In the genomic region with DNA sequence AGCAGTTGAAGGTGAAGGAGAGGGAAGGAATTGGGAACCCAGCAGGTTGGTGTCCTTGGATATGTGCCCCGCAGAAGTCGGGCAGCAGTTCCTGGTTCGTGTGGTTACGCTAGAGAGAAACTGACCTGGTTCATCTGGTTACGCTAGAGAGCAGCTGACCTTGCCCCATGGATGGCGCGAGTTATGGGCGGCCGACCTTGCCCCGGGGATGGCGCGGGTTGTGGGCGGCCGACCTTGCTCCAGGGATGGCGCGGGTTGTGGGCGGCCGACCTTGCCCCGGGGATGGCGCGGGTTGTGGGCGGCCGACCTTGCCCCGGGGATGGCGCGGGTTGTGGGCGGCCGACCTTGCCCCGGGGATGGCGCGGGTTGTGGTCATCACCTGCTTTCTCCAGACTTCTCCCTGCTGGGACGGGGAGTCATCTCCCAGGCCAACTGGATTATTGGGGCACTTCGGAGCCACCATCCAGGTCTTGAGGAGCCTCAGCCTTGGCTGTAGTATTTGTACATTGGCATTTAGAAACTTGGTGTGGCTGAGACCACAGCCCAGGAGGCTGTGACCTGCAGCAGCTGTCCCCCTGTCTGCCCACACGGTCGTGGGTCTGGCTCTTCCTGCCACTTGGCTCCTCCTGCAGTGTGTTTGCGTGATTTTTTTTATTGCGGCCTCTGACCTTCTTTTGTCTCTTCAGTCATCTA, we compare ENCODE assay signal across 24 cellular contexts. TPM values are rescaled to one million over a fixed set of nuclear protein-coding genes. Genes with fewer than 3 reads are reported as not detected.
DNase-seq lines count a peak whose midpoint lies in the region; ATAC-seq, FAIRE-seq and TF ChIP-seq lines count a peak whose summit lies in the region.
"Had no signal": no experiment of that assay in that cellular context is flagged by ENCODE, and none has a peak within 500 bp of the region (broad histone marks: within the 10 kb centered on the region; RNA-seq: fewer than 3 reads in every experiment).

No MANE protein-coding gene starts in this region.

- H2BK20ac ChIP-seq in H1 (ENCODE audit: low read length): no peak overlapping the region

- ATAC-seq in Panc1: no peak
- ATAC-seq: activated T-cell treated with anti-CD3 and anti-CD28 coated beads, Interleukin-2, amount 50 U/mL, for 72 hours; stimulated activated memory B cell treated with anti-CD40 and anti-IgM and Interleukin-4, amounts not matched to agents 10 μg/mL and 1 μg/mL and 100 μg/mL, for 72 hours had no signal

- BruUV-seq in Panc1 (replicated peaks; lab: Mats Ljungman, UMichigan): TSS peak; percentile 11

- no peak overlapping the region for H4K5ac ChIP-seq in H1 (ENCODE audit: insufficient read length, low read depth, low read length)

- H3K27me3 ChIP-seq in Panc1 (ENCODE audit: control insufficient read depth, insufficient read depth, low read length): no peaks in the 10 kb centered on the region
- H3K27me3 ChIP-seq in H1 (replicated peaks in 1 of 4; ENCODE audit: control insufficient read depth in 3 of 4, extremely low read depth in 1 of 4, insufficient read depth in 3 of 4, low read length in 3 of 4): no peaks in the 10 kb centered on the region
- H3K27me3 ChIP-seq in suprapubic skin: no peaks in the 10 kb centered on the region
- H3K27me3 ChIP-seq in ascending aorta: no peaks in the 10 kb centered on the region
- H3K27me3 ChIP-seq: SJCRH30, tibial artery had no signal

- CTCF ChIA-PET in Panc1 (lab: Charles Lee): interaction anchor here (0.8 kb wide), 1 partner anchor 262 kb away, joined by 3 read pairs; no protein-coding TSS in a partner anchor
- CTCF ChIA-PET in H1 (lab: Charles Lee; ENCODE audit: partially characterized antibody): interaction anchor here (0.6 to 1.2 kb wide), 3 partner anchors 16 to 96 kb away, joined by 3 to 7 read pairs (median 3); no protein-coding TSS in a partner anchor

- 95% methylated on average over 29 of the region's 37 CpGs; no CpG with 5 or more reads in 1 of the 2 experiments for WGBS in H1 (ENCODE audit: extremely low coverage in 1 of 2, insufficient coverage in 1 of 2, insufficient read length in 1 of 2, insufficient replicate concordance in 2 of 2, low coverage in 1 of 2, low lambda C conversion rate in 2 of 2, missing lambda C conversion rate in 1 of 2), 2 experiments
- WGBS in suprapubic skin: 90% methylated on average over 35 of the region's 37 CpGs

- H4K8ac ChIP-seq in H1 (ENCODE audit: extremely low read depth, insufficient read depth, low read length): peak overlapping the region; percentile 53; the same call in 1 of the 2 replicates

- H3K9me3 ChIP-seq in Panc1 (ENCODE audit: control insufficient read depth, insufficient read depth, low read depth, low read length): no peaks in the 10 kb centered on the region
- H3K9me3 ChIP-seq in H1 (ENCODE audit: insufficient read depth in 2 of 2, low read depth in 1 of 2, low read length in 1 of 2): no peaks in the 10 kb centered on the region
- H3K9me3 ChIP-seq in suprapubic skin: no peaks in the 10 kb centered on the region
- no peaks in the 10 kb centered on the region for H3K9me3 ChIP-seq in ascending aorta
- H3K9me3 ChIP-seq: SJCRH30, tibial artery had no signal

- no peak overlapping the region for H2AFZ ChIP-seq in H1 (ENCODE audit: low read length)

- TF ChIP-seq CTCF in Panc1 (IDR thresholded peaks at IDR 0.05) (no peak), H1 (IDR thresholded peaks at IDR 0.05; ENCODE audit: control extremely low read depth in 1 of 3, insufficient read depth in 1 of 3, low read depth in 1 of 3, low read length in 3 of 3) (no peak), suprapubic skin (IDR thresholded peaks at IDR 0.05) (no peak), ascending aorta (IDR thresholded peaks at IDR 0.05) (no peak)

- H3K56ac ChIP-seq in H1 (replicated peaks; ENCODE audit: insufficient read length, low read depth, low read length): no peak overlapping the region

- H3K4me2 ChIP-seq in H1 (ENCODE audit: insufficient read depth in 1 of 2, low read depth in 2 of 2, low read length in 2 of 2): no peak overlapping the region

- intact Hi-C loops in Panc1 (cut with micrococcal nuclease; ENCODE audit: unreplicated experiment): no loop called here
- intact Hi-C loops in ascending aorta (cut with DNase I): no loop called here

- TF ChIP-seq EP300 in H1 (IDR thresholded peaks at IDR 0.05; ENCODE audit: borderline replicate concordance in 1 of 2, low read depth in 2 of 2, low read length in 2 of 2) (no peak), suprapubic skin (IDR thresholded peaks at IDR 0.05) (no peak)

- no peak overlapping the region for H2BK120ac ChIP-seq in H1 (replicated peaks; ENCODE audit: low read depth, low read length)

- no peak overlapping the region for H3K4ac ChIP-seq in H1 (replicated peaks; ENCODE audit: insufficient read length, low read depth, low read length)

- H3K23me2 ChIP-seq in H1 (ENCODE audit: low read depth, low read length): peaks cover 5% of the 10 kb centered on the region; the same call in 1 of the 2 replicates

- no peak overlapping the region for H3K14ac ChIP-seq in H1 (ENCODE audit: insufficient read length)

- FAIRE-seq in H1 (lab: Jason Lieb, UNC) (no peak), H54 (lab: Jason Lieb, UNC) (no peak)
- FAIRE-seq: colon, GM18507, keratinocyte had no signal

- TF ChIP-seq RAD21 in H1 (IDR thresholded peaks at IDR 0.05 in 1 of 2, conservative IDR thresholded peaks at IDR 0.05 in 1 of 2; ENCODE audit: low read depth in 2 of 2, low read length in 2 of 2): no peak

- H2BK15ac ChIP-seq in H1 (ENCODE audit: low read length): no peak overlapping the region

- DNase-seq in Panc1 (ENCODE audit: low read depth, low spot score) (no peak), H1 (ENCODE audit: low read depth in 1 of 2, low spot score in 2 of 2) (no peak), myocyte (ENCODE audit: low read depth) (peak; percentile 80), suprapubic skin (ENCODE audit: low spot score in 2 of 2) (peak in 1 of 2 donors; percentile 40), H54 (ENCODE audit: insufficient read length, low spot score) (no peak), ascending aorta (ENCODE audit: low spot score in 2 of 2) (no peak)
- DNase-seq in effector CD8-positive, alpha-beta T cell (lab: John Stamatoyannopoulos, UW): no peak
- DNase-seq: activated CD8-positive, alpha-beta memory T cell treated with anti-CD3 and anti-CD28 coated beads for 24 hours; activated naive CD4-positive, alpha-beta T cell treated with anti-CD3 and anti-CD28 coated beads, Interleukin-2, amount 50 U/mL, for 16 hours; activated T-cell treated with anti-CD3 and anti-CD28 coated beads, Interleukin-2, amount 50 U/mL, for 72 hours; EL; hippocampal formation; Kasumi-1; mesendoderm; NCI-H1092 treated with DMSO at 0.1 percent for 48 hours; NCI-H748 treated with DMSO at 0.1 percent for 48 hours; retina; SJCRH30; T-helper 2 cell; tibial artery had no signal

- POLR2A ChIA-PET in Panc1 (lab: Charles Lee) (no interaction called here), H1 (lab: Charles Lee; ENCODE audit: partially characterized antibody) (interaction anchor here (1.1 to 4.1 kb wide), 5 partner anchors 9 to 16 kb away, joined by 4 to 23 read pairs (median 4); no protein-coding TSS in a partner anchor)

- H3K4me1 ChIP-seq in Panc1 (ENCODE audit: control insufficient read depth, insufficient read depth, low read length) (peaks cover 45% of the 10 kb centered on the region), H1 (replicated peaks in 1 of 4; ENCODE audit: control insufficient read depth in 3 of 4, insufficient read depth in 4 of 4, low read length in 3 of 4) (peaks cover 0 to 5% (median 0%) of the 10 kb centered on the region in 4 experiments; a peak in 3 of 7 replicates), suprapubic skin (peaks cover 68% of the 10 kb centered on the region), ascending aorta (peaks cover 5 to 22% of the 10 kb centered on the region in 2 donors)
- H3K4me1 ChIP-seq: SJCRH30 had no signal

- H3K36me3 ChIP-seq in Panc1 (ENCODE audit: control insufficient read depth, insufficient read depth, low read length) (no peaks in the 10 kb centered on the region; the same call in 1 of the 2 replicates), H1 (ENCODE audit: control insufficient read depth in 2 of 4, insufficient read depth in 4 of 4, low read length in 3 of 4) (peaks cover 0 to 13% (median 8%) of the 10 kb centered on the region in 4 experiments; a peak in 4 of 8 replicates), suprapubic skin (peaks cover 17% of the 10 kb centered on the region), ascending aorta (peaks cover 16 to 18% of the 10 kb centered on the region in 2 donors)
- H3K36me3 ChIP-seq: SJCRH30 had no signal

- TF ChIP-seq POLR2A in H1 (IDR thresholded peaks at IDR 0.05; ENCODE audit: control extremely low read depth in 1 of 2, low read depth in 2 of 2, low read length in 2 of 2) (no peak), suprapubic skin (IDR thresholded peaks at IDR 0.05) (no peak), H54 (IDR thresholded peaks at IDR 0.05; ENCODE audit: low read depth, low read length) (no peak)

- no peak overlapping the region for H4K91ac ChIP-seq in H1 (replicated peaks; ENCODE audit: insufficient read length, low read length)

- H2BK12ac ChIP-seq in H1 (ENCODE audit: low read depth, low read length): no peak overlapping the region

- H4K20me1 ChIP-seq in H1 (replicated peaks in 1 of 2; ENCODE audit: control insufficient read depth in 1 of 2, insufficient read depth in 2 of 2, low read length in 2 of 2): peaks cover 45 to 52% of the 10 kb centered on the region in 2 experiments

- peaks cover 57 to 98% of the 10 kb centered on the region in 2 experiments for H3K79me2 ChIP-seq in H1 (ENCODE audit: control insufficient read depth in 1 of 2, insufficient read depth in 2 of 2, low read length in 2 of 2)

- peaks cover 31% of the 10 kb centered on the region for H3K79me1 ChIP-seq in H1 (ENCODE audit: low read depth, low read length)

- H3K4me3 ChIP-seq in Panc1 (ENCODE audit: low read depth in 2 of 2, low read length in 2 of 2) (no peak overlapping the region), H1 (ENCODE audit: extremely low read depth in 1 of 4, insufficient read depth in 2 of 4, low read depth in 3 of 4, low read length in 4 of 4) (no peak overlapping the region), suprapubic skin (no peak overlapping the region), ascending aorta (no peak overlapping the region)
- H3K4me3 ChIP-seq: SJCRH30, tibial artery had no signal

- H3K18ac ChIP-seq in H1 (ENCODE audit: extremely low read depth, low read length): no peak overlapping the region

- no peak overlapping the region for H3K27ac ChIP-seq in Panc1 (ENCODE audit: low read length)
- no peak overlapping the region for H3K27ac ChIP-seq in H1 (ENCODE audit: low read depth, low read length)
- peak overlapping the region; percentile 12 for H3K27ac ChIP-seq in suprapubic skin
- no peak overlapping the region for H3K27ac ChIP-seq in ascending aorta
- H3K27ac ChIP-seq: SJCRH30, tibial artery had no signal

- no peak overlapping the region for H3K23ac ChIP-seq in H1 (ENCODE audit: insufficient read length)

- H2AK5ac ChIP-seq in H1 (ENCODE audit: low read depth, low read length): no peak overlapping the region

- in situ Hi-C loops in Panc1 (cut with HindIII; ENCODE audit: low pct_unique_long_range_greater_than_20kb, low sequenced_read_pairs): no loop called here

- no peak overlapping the region for H2BK5ac ChIP-seq in H1 (ENCODE audit: low read depth, low read length)

- no peak overlapping the region for H3K9ac ChIP-seq in H1 (replicated peaks in 1 of 4; ENCODE audit: extremely low read depth in 1 of 4, low read depth in 3 of 4, low read length in 3 of 4)

RNA-seq across cellular contexts. Expression of a gene that starts 6.1 kb away (rescaled TPM):
- total RNA-seq in Panc1 (2021; ENCODE audit: unreplicated experiment): 90.9 TPM
- 99.5 TPM for polyA plus RNA-seq in Panc1 (2012; ENCODE audit: insufficient read length)
- total RNA-seq in H1 (2021; fragmentation: NEBNext Ultra II Directional; extraction: Animal tissue kit (Norgen Biotek cat#: 25700)): 52.1 and 56.7 TPM in 2 replicates
- 74.1 and 95.0 TPM in 2 replicates for polyA plus RNA-seq in H1 (2011; rRNA removed)
- 73.5 TPM for polyA plus RNA-seq in H1 (2011; cell fraction: cytosol; rRNA removed)
- polyA plus RNA-seq in H1 (2011; cell fraction: nucleus; rRNA removed): 137 TPM
- 42.9 to 72.1 TPM (median 69.9 TPM) in 4 replicates for polyA plus RNA-seq in H1 (2012, experiment 1 of 2)
- polyA plus RNA-seq in H1 (2012, experiment 2 of 2): 52.9 TPM
- polyA plus RNA-seq in H1 (2013, experiment 1 of 2): 40.9 TPM
- polyA plus RNA-seq in H1 (2013, experiment 2 of 2): 40.1 TPM
- 17.7 and 19.3 TPM in 2 replicates for polyA minus RNA-seq in H1 (2011; rRNA and poly(A)+ RNA removed)
- polyA minus RNA-seq in H1 (2011; cell fraction: cytosol; rRNA and poly(A)+ RNA removed): 28.7 TPM
- 22.5 TPM for polyA minus RNA-seq in H1 (2011; cell fraction: nucleus; rRNA and poly(A)+ RNA removed)
- 47.6 and 57.2 TPM in 2 replicates for total RNA-seq in myocyte
- 48.5 TPM for polyA plus RNA-seq in myocyte (2012)
- 10 to 100 TPM; 27.7 to 58.2 (median 47.8) TPM for total RNA-seq in suprapubic skin
- total RNA-seq in ascending aorta: 4.2 TPM

RNA-seq across cellular contexts. Expression of a gene that starts 50.2 kb away (rescaled TPM):
- 244 TPM for total RNA-seq in Panc1 (2021; ENCODE audit: unreplicated experiment)
- polyA plus RNA-seq in Panc1 (2012; ENCODE audit: insufficient read length): 276 TPM
- 105 and 108 TPM in 2 replicates for total RNA-seq in H1 (2021; fragmentation: NEBNext Ultra II Directional; extraction: Animal tissue kit (Norgen Biotek cat#: 25700))
- polyA plus RNA-seq in H1 (2011; rRNA removed): 158 and 324 TPM in 2 replicates
- 235 TPM for polyA plus RNA-seq in H1 (2011; cell fraction: cytosol; rRNA removed)
- 512 TPM for polyA plus RNA-seq in H1 (2011; cell fraction: nucleus; rRNA removed)
- polyA plus RNA-seq in H1 (2012, experiment 1 of 2): 69.8 to 110 TPM (median 95.7 TPM) in 4 replicates
- polyA plus RNA-seq in H1 (2012, experiment 2 of 2): 31.4 TPM
- 110 TPM for polyA plus RNA-seq in H1 (2013, experiment 1 of 2)
- polyA plus RNA-seq in H1 (2013, experiment 2 of 2): 106 TPM
- 149 and 180 TPM in 2 replicates for polyA minus RNA-seq in H1 (2011; rRNA and poly(A)+ RNA removed)
- 83.6 TPM for polyA minus RNA-seq in H1 (2011; cell fraction: cytosol; rRNA and poly(A)+ RNA removed)
- 211 TPM for polyA minus RNA-seq in H1 (2011; cell fraction: nucleus; rRNA and poly(A)+ RNA removed)
- 205 and 236 TPM in 2 replicates for total RNA-seq in myocyte
- 153 TPM for polyA plus RNA-seq in myocyte (2012)
- 100 to 1,000 TPM; 225 to 475 (median 263) TPM for total RNA-seq in suprapubic skin
- 186 TPM for total RNA-seq in ascending aorta
